Comparison of ENCODE assay signal across 32 cellular contexts in the genomic region with DNA sequence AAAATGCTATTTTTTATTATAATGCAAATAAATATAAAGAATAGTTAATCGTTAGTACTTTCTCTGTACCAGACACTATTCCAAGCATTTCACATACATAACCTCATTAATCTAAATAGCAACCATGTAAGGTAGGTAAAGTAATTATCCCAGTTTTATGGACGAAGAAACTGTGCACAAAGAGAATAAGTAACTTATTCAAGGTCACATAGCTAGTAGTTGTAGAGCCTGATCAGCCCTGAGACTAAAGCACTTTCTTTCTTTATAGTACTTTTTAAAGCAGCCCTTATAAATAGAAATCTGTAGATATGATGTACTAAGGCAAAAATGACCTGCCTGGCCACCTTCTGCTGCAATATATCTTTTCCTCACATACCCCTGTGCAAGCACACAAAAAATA.
"Had no signal": no experiment of that assay in that cellular context is flagged by ENCODE, and none has a peak within 500 bp of the region (broad histone marks: within the 10 kb centered on the region; RNA-seq: fewer than 3 reads in every experiment).

No MANE protein-coding gene starts in this region.

- FAIRE-seq: astrocyte, bronchial epithelial cell, RCC 7860 had no signal

- H3K27me3 ChIP-seq: adrenal gland had no signal

- H3K36me3 Mint-ChIP-seq: activated naive CD4-positive, alpha-beta T cell treated with anti-CD3 and anti-CD28 coated beads, Interleukin-2, amount 50 U/mL, for 72 hours had no signal

- H3K9me3 Mint-ChIP-seq: activated CD4-positive, alpha-beta T cell treated with anti-CD3 and anti-CD28 coated beads, Interleukin-2, amount 10 ng/mL, durations not matched to agents 24 days and 14 days; activated naive CD4-positive, alpha-beta T cell treated with anti-CD3 and anti-CD28 coated beads for 36 hours; activated naive CD4-positive, alpha-beta T cell treated with anti-CD3 and anti-CD28 coated beads, Interleukin-2, amount 50 U/mL, for 72 hours; activated T-cell treated with anti-CD3 and anti-CD28 coated beads, Interleukin-2, amount 50 U/mL, for 24 hours; activated T-helper 1 cell treated with anti-CD3 and anti-CD28 coated beads, Interleukin-12 subunit alpha, Interleukin-12 subunit beta, Interleukin-2, Interleukin-4 antibody, amounts not matched to agents 30 ng/mL and 10 ng/mL and 1 ng/mL, durations not matched to agents 14 hours and 24 hours and 36 hours; brain had no signal

- H3K27ac ChIP-seq: adrenal gland, KMS-11, RWPE1 had no signal

- H3K27me3 Mint-ChIP-seq: brain had no signal

- ATAC-seq: activated CD8-positive, alpha-beta T cell treated with anti-CD3 and anti-CD28 coated beads, Interleukin-2, amount 10 ng/mL, durations not matched to agents 7 days and 5 days; activated naive CD4-positive, alpha-beta T cell treated with anti-CD3 and anti-CD28 coated beads, Interleukin-2, amount 50 U/mL, for 72 hours; Right ventricle myocardium inferior had no signal

- H3K9me3 ChIP-seq: adrenal gland had no signal

- H3K9ac ChIP-seq: KMS-11 had no signal

- H3K4me3 Mint-ChIP-seq: activated CD4-positive, alpha-beta T cell treated with anti-CD3 and anti-CD28 coated beads, Interleukin-2, amount 10 ng/mL, durations not matched to agents 24 days and 14 days; activated CD8-positive, alpha-beta T cell treated with anti-CD3 and anti-CD28 coated beads, Interleukin-2, amount 10 ng/mL, durations not matched to agents 7 days and 5 days; activated naive CD4-positive, alpha-beta T cell treated with anti-CD3 and anti-CD28 coated beads for 36 hours; activated T-cell treated with anti-CD3 and anti-CD28 coated beads, Interleukin-2, amount 50 U/mL, for 24 hours; activated T-helper 1 cell treated with anti-CD3 and anti-CD28 coated beads, Interleukin-12 subunit alpha, Interleukin-12 subunit beta, Interleukin-2, Interleukin-4 antibody, amounts not matched to agents 30 ng/mL and 10 ng/mL and 1 ng/mL, durations not matched to agents 14 hours and 24 hours and 36 hours; brain had no signal

- H3K4me1 ChIP-seq: adrenal gland had no signal

- H3K36me3 ChIP-seq: adrenal gland had no signal

- DNase-seq: activated CD4-positive, alpha-beta T cell treated with anti-CD3 and anti-CD28 coated beads, Interleukin-2, amount 10 ng/mL, durations not matched to agents 24 days and 14 days; activated CD4-positive, alpha-beta T cell treated with anti-CD3 and anti-CD28 coated beads, Interleukin-2, amount 50 U/mL, for 48 hours; activated CD8-positive, alpha-beta T cell treated with anti-CD3 and anti-CD28 coated beads, Interleukin-2, amount 10 ng/mL, durations not matched to agents 7 days and 5 days; activated gamma-delta T cell treated with Interleukin-2 at 50 U/mL for 16 hours; activated naive CD4-positive, alpha-beta T cell treated with anti-CD3 and anti-CD28 coated beads for 36 hours; activated T-cell treated with anti-CD3 and anti-CD28 coated beads, Interleukin-2, amount 50 U/mL, for 24 hours; adrenal gland; caudate nucleus; MM.1S; MV-4-11; NCI-H1092; NCI-H1436 treated with DMSO at 0.1 percent for 48 hours; NCI-H1694 treated with DMSO at 0.1 percent for 48 hours; NCI-H2029; NCI-H2171; NCI-H510A; NCI-H526; NCI-H748 treated with DMSO at 0.1 percent for 48 hours; NK-92 treated with Interleukin-12 subunit alpha and Interleukin-12 subunit beta, amount 100 ng/mL, for 24 hours; PC-9; SIG-M5; SW 1271; T1000 had no signal

- H3K4me2 ChIP-seq: KMS-11, PC-9 had no signal

- H2AFZ ChIP-seq: PC-9 had no signal

- H3K4me1 Mint-ChIP-seq: activated CD4-positive, alpha-beta T cell treated with anti-CD3 and anti-CD28 coated beads, Interleukin-2, amount 10 ng/mL, durations not matched to agents 24 days and 14 days; brain had no signal

- H3K4me3 ChIP-seq: adrenal gland, PC-9 had no signal

- H3K27ac Mint-ChIP-seq: activated CD4-positive, alpha-beta T cell treated with anti-CD3 and anti-CD28 coated beads, Interleukin-2, amount 10 ng/mL, durations not matched to agents 24 days and 14 days; activated CD8-positive, alpha-beta T cell treated with anti-CD3 and anti-CD28 coated beads, Interleukin-2, amount 10 ng/mL, durations not matched to agents 7 days and 5 days; activated naive CD4-positive, alpha-beta T cell treated with anti-CD3 and anti-CD28 coated beads for 36 hours; activated naive CD4-positive, alpha-beta T cell treated with anti-CD3 and anti-CD28 coated beads, Interleukin-2, amount 50 U/mL, for 72 hours; activated T-cell treated with anti-CD3 and anti-CD28 coated beads, Interleukin-2, amount 50 U/mL, for 24 hours; activated T-helper 1 cell treated with anti-CD3 and anti-CD28 coated beads, Interleukin-12 subunit alpha, Interleukin-12 subunit beta, Interleukin-2, Interleukin-4 antibody, amounts not matched to agents 30 ng/mL and 10 ng/mL and 1 ng/mL, durations not matched to agents 14 hours and 24 hours and 36 hours; brain had no signal
